In genomic region chr5:159163027-159163699, GRCh38 we compare ENCODE assay signal across 11 cellular contexts. TPM values are rescaled to one million over a fixed set of nuclear protein-coding genes. Genes with fewer than 3 reads are reported as not detected.
DNase-seq lines count a peak whose midpoint lies in the region; ATAC-seq and TF ChIP-seq lines count a peak whose summit lies in the region.
"Had no signal": no experiment of that assay in that cellular context is flagged by ENCODE, and none has a peak within 500 bp of the region (broad histone marks: within the 10 kb centered on the region; RNA-seq: fewer than 3 reads in every experiment).

No MANE protein-coding gene starts in this region.

- 69 to 73% methylated on average over 1 of the region's 1 CpG for WGBS in lung, 2 donors
- 88 to 100% (median 97%) methylated on average over 1 of the region's 1 CpG for WGBS in spleen, 5 donors

- POLR2A ChIA-PET in CD4-positive, alpha-beta memory T cell (lab: Charles Lee; ENCODE audit: partially characterized antibody) = interaction anchor here (1.0 to 1.1 kb wide), 2 partner anchors 17 to 44 kb away, joined by 3 read pairs; no protein-coding TSS in a partner anchor
- POLR2A ChIA-PET in activated B cell treated with CpG ODN at 0.5 μM for 24 hours (lab: Charles Lee) = no interaction called here

- no peaks in the 10 kb centered on the region for H3K4me1 ChIP-seq in CD4-positive, alpha-beta memory T cell (ENCODE audit: insufficient read depth, low read length)
- H3K4me1 ChIP-seq in lung (ENCODE audit: control insufficient read depth in 2 of 2, insufficient read depth in 2 of 2, low read length in 2 of 2) = no peaks in the 10 kb centered on the region
- H3K4me1 ChIP-seq in spleen = peaks cover 0 to 11% (median 1%) of the 10 kb centered on the region in 6 donors
- H3K4me1 ChIP-seq: uterus had no signal

- DNase-seq in CD4-positive, alpha-beta memory T cell = no peak
- DNase-seq in HFF-Myc (ENCODE audit: extremely low read depth, low read depth) = peak; percentile 67
- DNase-seq in activated B cell treated with CpG ODN at 0.5 μM for 24 hours = no peak
- no peak for DNase-seq in lung (ENCODE audit: low spot score)
- no peak for DNase-seq in spleen
- DNase-seq: NCI-H1092 treated with DMSO at 0.1 percent for 48 hours, uterus had no signal

- peaks cover 6 to 19% (median 8%) of the 10 kb centered on the region in 4 donors for H3K4me1 Mint-ChIP-seq in CD4-positive, alpha-beta memory T cell
- peaks cover 10% of the 10 kb centered on the region for H3K4me1 Mint-ChIP-seq in activated B cell treated with CpG ODN at 0.5 μM for 24 hours

- no peaks in the 10 kb centered on the region for H3K27me3 Mint-ChIP-seq in CD4-positive, alpha-beta memory T cell
- no peaks in the 10 kb centered on the region for H3K27me3 Mint-ChIP-seq in activated B cell treated with CpG ODN at 0.5 μM for 24 hours

- no peak overlapping the region for H3K27ac ChIP-seq in CD4-positive, alpha-beta memory T cell (ENCODE audit: low read depth, low read length)
- H3K27ac ChIP-seq in lung (ENCODE audit: low read depth in 1 of 2, low read length in 1 of 2) (peak overlapping the region in 1 of 2 donors; percentile 73), spleen (no peak overlapping the region)
- H3K27ac ChIP-seq: cardiac muscle cell, uterus had no signal

- intact Hi-C loops in CD4-positive, alpha-beta memory T cell (cut with micrococcal nuclease) = no loop called here
- intact Hi-C loops in activated B cell treated with CpG ODN at 0.5 μM for 24 hours (cut with micrococcal nuclease) = no loop called here
- intact Hi-C loops in spleen (cut with DNase I; ENCODE audit: low total_unique reads) = no loop called here

- no peak overlapping the region for H3K4me3 ChIP-seq in CD4-positive, alpha-beta memory T cell (ENCODE audit: low read length in 2 of 2)
- H3K4me3 ChIP-seq in HFF-Myc (replicated peaks; ENCODE audit: low read depth, low read length) (no peak overlapping the region), lung (no peak overlapping the region), spleen (no peak overlapping the region)
- H3K4me3 ChIP-seq: cardiac muscle cell, uterus had no signal

- ATAC-seq in activated B cell treated with CpG ODN at 0.5 μM for 24 hours (ENCODE audit: low read depth) = no peak
- ATAC-seq in lung (ENCODE audit: insufficient read depth, low FRiP score) = peak; percentile 68
- ATAC-seq in GM18519 (IDR thresholded peaks at IDR 0.05; ENCODE audit: low FRiP score, unreplicated experiment) = no peak
- ATAC-seq in HG03097 (IDR thresholded peaks at IDR 0.05; ENCODE audit: low FRiP score, unreplicated experiment) = no peak
- ATAC-seq in GM19467 (IDR thresholded peaks at IDR 0.05; ENCODE audit: unreplicated experiment) = no peak

- H3K9me3 Mint-ChIP-seq in CD4-positive, alpha-beta memory T cell = peaks cover 0 to 2% (median 0%) of the 10 kb centered on the region in 8 donors
- H3K9me3 Mint-ChIP-seq in activated B cell treated with CpG ODN at 0.5 μM for 24 hours = no peaks in the 10 kb centered on the region

- H3K9me3 ChIP-seq in CD4-positive, alpha-beta memory T cell (ENCODE audit: control insufficient read depth in 1 of 2, low read length in 2 of 2) = no peaks in the 10 kb centered on the region
- H3K9me3 ChIP-seq in lung (ENCODE audit: control insufficient read depth in 2 of 2, insufficient read depth in 1 of 2, low read length in 1 of 2) (no peaks in the 10 kb centered on the region), spleen (no peaks in the 10 kb centered on the region)
- H3K9me3 ChIP-seq: uterus had no signal

- CTCF ChIA-PET in CD4-positive, alpha-beta memory T cell (lab: Charles Lee; ENCODE audit: partially characterized antibody) = interaction anchor here (1.0 to 2.0 kb wide), 3 partner anchors 44 to 824 kb away, joined by 3 to 9 read pairs (median 4); no protein-coding TSS in a partner anchor
- CTCF ChIA-PET in activated B cell treated with CpG ODN at 0.5 μM for 24 hours (lab: Charles Lee) = interaction anchor here (0.6 to 1.1 kb wide), 2 partner anchors 9 to 153 kb away, joined by 4 read pairs; no protein-coding TSS in a partner anchor

- TF ChIP-seq CTCF in HFF-Myc (IDR thresholded peaks at IDR 0.05; ENCODE audit: low read depth, low read length, missing control alignments) (no peak), activated B cell treated with CpG ODN at 0.5 μM for 24 hours (IDR thresholded peaks at IDR 0.05) (no peak), lung (IDR thresholded peaks at IDR 0.05; ENCODE audit: control extremely low read depth, extremely low read depth) (no peak), spleen (IDR thresholded peaks at IDR 0.05 in 8 of 11, conservative IDR thresholded peaks at IDR 0.05 in 3 of 11) (no peak)

- peak overlapping the region in 6 of 7 donors; percentile 2 to 86 (median 57) for H3K27ac Mint-ChIP-seq in CD4-positive, alpha-beta memory T cell
- H3K27ac Mint-ChIP-seq in activated B cell treated with CpG ODN at 0.5 μM for 24 hours = peak overlapping the region; percentile 4

- H3K4me3 Mint-ChIP-seq in CD4-positive, alpha-beta memory T cell = no peak overlapping the region
- H3K4me3 Mint-ChIP-seq in activated B cell treated with CpG ODN at 0.5 μM for 24 hours = no peak overlapping the region

- H3K36me3 Mint-ChIP-seq in CD4-positive, alpha-beta memory T cell = peaks cover 37 to 68% of the 10 kb centered on the region in 2 donors
- peaks cover 73% of the 10 kb centered on the region for H3K36me3 Mint-ChIP-seq in activated B cell treated with CpG ODN at 0.5 μM for 24 hours (ENCODE audit: low read depth)

- peaks cover 39% of the 10 kb centered on the region for H3K36me3 ChIP-seq in CD4-positive, alpha-beta memory T cell (ENCODE audit: insufficient read depth, low read length)
- H3K36me3 ChIP-seq in lung (ENCODE audit: control insufficient read depth in 2 of 2, insufficient read depth in 2 of 2, low read length in 2 of 2) (peaks cover 6 to 21% of the 10 kb centered on the region in 2 donors), spleen (peaks cover 0 to 88% (median 50%) of the 10 kb centered on the region in 6 donors)

- no peak for TF ChIP-seq POLR2A in spleen (IDR thresholded peaks at IDR 0.05)

- no peaks in the 10 kb centered on the region for H3K27me3 ChIP-seq in CD4-positive, alpha-beta memory T cell (ENCODE audit: insufficient read depth, low read length)
- H3K27me3 ChIP-seq in lung (ENCODE audit: control insufficient read depth, insufficient read depth) (no peaks in the 10 kb centered on the region), spleen (replicated peaks in 1 of 7) (no peaks in the 10 kb centered on the region)
- H3K27me3 ChIP-seq: cardiac muscle cell, uterus had no signal

RNA-seq across cellular contexts. Expression of gene RNF145, which starts 46.2 kb away (rescaled TPM):
- total RNA-seq in CD4-positive, alpha-beta memory T cell = 10 to 100 TPM; 62.4 to 67.8 TPM
- 10 to 100 TPM; 13.1 to 16.9 TPM for polyA plus RNA-seq in CD4-positive, alpha-beta memory T cell
- total RNA-seq in activated B cell treated with CpG ODN at 0.5 μM for 24 hours = 66.1 and 79.1 TPM in 2 replicates
- 100 to 1,000 TPM; 212 to 240 TPM for total RNA-seq in lung
- 100 to 1,000 TPM in 1 of 2 donors, 10 to 100 TPM in 1; 70.0 to 142 TPM for polyA plus RNA-seq in lung
- total RNA-seq in spleen = 10 to 100 TPM; 57.7 to 90.7 (median 72.6) TPM
- 10 to 100 TPM; 27.6 to 40.0 (median 36.5) TPM for polyA plus RNA-seq in spleen
